ENCODE assay signal across 30 cellular contexts in genomic region chr2:192328297-192328696, GRCh38.
"Had no signal": no experiment of that assay in that cellular context is flagged by ENCODE, and none has a peak within 500 bp of the region (broad histone marks: within the 10 kb centered on the region; RNA-seq: fewer than 3 reads in every experiment).

No MANE protein-coding gene starts in this region.

- H3K4me2 ChIP-seq: PC-9 had no signal

- H3K4me3 ChIP-seq: MG63, PC-9, SJCRH30, SK-N-MC had no signal

- H3K36me3 ChIP-seq: MG63, SJCRH30 had no signal

- H3K4me1 ChIP-seq: SJCRH30 had no signal

- DNase-seq: Kasumi-1, KG1, MG63, NCI-H1092, NCI-H1105, NCI-H1417 treated with DMSO at 0.1 percent for 48 hours, NCI-H1436 treated with DMSO at 0.1 percent for 48 hours, NCI-H1694 treated with DMSO at 0.1 percent for 48 hours, NCI-H187 treated with DMSO at 0.1 percent for 48 hours, NCI-H2029, NCI-H2081, NCI-H2171, NCI-H226, NCI-H446 treated with DMSO at 0.1 percent for 48 hours, NCI-H510A, NCI-H524, NCI-H526, NCI-H69, NCI-H748 treated with DMSO at 0.1 percent for 48 hours, NCI-H82, PC-9, SHP77, SIG-M5, SJCRH30, T-cell had no signal

- H3K27ac ChIP-seq: PC-9, RWPE1, SJCRH30, SK-N-MC had no signal

- ATAC-seq: Panc1, Right ventricle myocardium inferior, SK-N-SH treated with all-trans-retinoic acid at 6 μM for 48 hours, T-cell had no signal

- H3K27me3 ChIP-seq: MG63, SJCRH30 had no signal

- H2AFZ ChIP-seq: PC-9 had no signal

- H3K9me3 ChIP-seq: MG63, SJCRH30 had no signal
